ENCODE assay signal across 34 cellular contexts in the genomic region with DNA sequence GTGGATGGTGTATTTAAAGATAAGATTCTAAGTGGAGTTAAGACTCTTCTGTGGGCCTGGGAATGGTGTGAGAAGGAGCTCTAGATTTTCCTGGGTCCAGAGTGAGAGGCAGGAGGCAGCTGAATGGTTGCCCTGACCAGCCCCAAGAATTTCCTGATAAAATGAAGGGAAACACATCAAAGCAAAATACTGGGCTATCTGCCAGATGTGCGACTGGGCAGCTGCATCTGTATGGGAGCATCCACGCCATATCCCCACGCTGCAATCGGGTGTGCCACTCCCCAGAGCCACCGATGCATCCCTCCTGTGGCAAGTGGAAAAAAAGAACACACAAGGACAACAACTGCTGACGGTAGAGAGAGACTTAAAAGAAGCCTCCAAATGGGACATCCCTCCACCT.
"Had no signal": no experiment of that assay in that cellular context is flagged by ENCODE, and none has a peak within 500 bp of the region (broad histone marks: within the 10 kb centered on the region; RNA-seq: fewer than 3 reads in every experiment).

No MANE protein-coding gene starts in this region.

- H3K36me3 ChIP-seq: ascending aorta, cardiac muscle cell had no signal

- H3K4me1 Mint-ChIP-seq: activated B cell treated with CpG ODN at 0.5 μM for 24 hours; activated naive CD4-positive, alpha-beta T cell treated with anti-CD3 and anti-CD28 coated beads, Interleukin-2, amount 10 ng/mL, durations not matched to agents 7 days and 5 days; activated naive CD8-positive, alpha-beta T cell treated with anti-CD3 and anti-CD28 coated beads for 36 hours; central memory CD8-positive, alpha-beta T cell; T-cell had no signal

- ATAC-seq: activated T-cell treated with anti-CD3 and anti-CD28 coated beads, Interleukin-2, amount 50 U/mL, for 4 hours; Right ventricle myocardium inferior; T-cell; T-helper 17 cell had no signal

- H3K9me3 ChIP-seq: ascending aorta had no signal

- H3K9me3 Mint-ChIP-seq: activated CD4-positive, alpha-beta memory T cell treated with anti-CD3 and anti-CD28 coated beads for 36 hours; activated naive CD4-positive, alpha-beta T cell treated with anti-CD3 and anti-CD28 coated beads, Interleukin-2, amount 10 ng/mL, durations not matched to agents 7 days and 5 days; activated T-cell treated with anti-CD3 and anti-CD28 coated beads, Interleukin-2, amount 50 U/mL, for 4 hours; activated T-helper 1 cell treated with anti-CD3 and anti-CD28 coated beads, Interleukin-12 subunit alpha, Interleukin-12 subunit beta, Interleukin-2, Interleukin-4 antibody, amounts not matched to agents 30 ng/mL and 10 ng/mL and 1 ng/mL, durations not matched to agents 14 hours and 24 hours and 36 hours; central memory CD8-positive, alpha-beta T cell; T-cell had no signal

- H3K27ac ChIP-seq: ascending aorta, cardiac muscle cell, PC-9, RWPE1, VCaP had no signal

- H3K4me3 Mint-ChIP-seq: activated B cell treated with CpG ODN at 0.5 μM for 24 hours; activated CD4-positive, alpha-beta memory T cell treated with anti-CD3 and anti-CD28 coated beads for 36 hours; activated naive CD4-positive, alpha-beta T cell treated with anti-CD3 and anti-CD28 coated beads, Interleukin-2, amount 10 ng/mL, durations not matched to agents 7 days and 5 days; activated naive CD8-positive, alpha-beta T cell treated with anti-CD3 and anti-CD28 coated beads for 36 hours; activated T-cell treated with anti-CD3 and anti-CD28 coated beads, Interleukin-2, amount 50 U/mL, for 4 hours; activated T-helper 1 cell treated with anti-CD3 and anti-CD28 coated beads, Interleukin-12 subunit alpha, Interleukin-12 subunit beta, Interleukin-2, Interleukin-4 antibody, amounts not matched to agents 30 ng/mL and 10 ng/mL and 1 ng/mL, durations not matched to agents 14 hours and 24 hours and 36 hours; central memory CD8-positive, alpha-beta T cell; T-cell; T-helper 17 cell had no signal

- DNase-seq: activated B cell treated with CpG ODN at 0.5 μM for 24 hours; activated CD4-positive, alpha-beta memory T cell treated with anti-CD3 and anti-CD28 coated beads for 36 hours; activated CD4-positive, alpha-beta T cell treated with anti-CD3 and anti-CD28 coated beads for 4 hours; activated CD4-positive, alpha-beta T cell treated with anti-CD3 and anti-CD28 coated beads, Interleukin-2, amount 50 U/mL, for 1 hour; activated CD4-positive, CD25-positive, alpha-beta regulatory T cell treated with anti-CD3 and anti-CD28 coated beads, Interleukin-2, amount 50 U/mL, for 72 hours; activated CD8-positive, alpha-beta memory T cell treated with anti-CD3 and anti-CD28 coated beads, Interleukin-2, amount 50 U/mL, for 4 hours; activated gamma-delta T cell treated with Interleukin-2 at 50 U/mL for 16 hours; activated naive CD4-positive, alpha-beta T cell treated with anti-CD3 and anti-CD28 coated beads, Interleukin-2, amount 10 ng/mL, durations not matched to agents 7 days and 5 days; activated naive CD8-positive, alpha-beta T cell treated with anti-CD3 and anti-CD28 coated beads for 36 hours; activated T-cell treated with anti-CD3 and anti-CD28 coated beads for 4 hours; activated T-cell treated with anti-CD3 and anti-CD28 coated beads, Interleukin-2, amount 50 U/mL, for 4 hours; amygdala; Kasumi-1; KG1; MM.1S; MV-4-11; NCI-H1092; NCI-H1436 treated with DMSO at 0.1 percent for 48 hours; NCI-H1694 treated with DMSO at 0.1 percent for 48 hours; NCI-H2029; NCI-H345; NCI-H524 treated with DMSO at 0.1 percent for 48 hours; PC-9; SIG-M5; T-cell; T-helper 17 cell; T-helper 9 cell had no signal

- H3K4me3 ChIP-seq: ascending aorta, cardiac muscle cell, PC-9 had no signal

- H3K4me1 ChIP-seq: ascending aorta had no signal

- H2AFZ ChIP-seq: PC-9 had no signal

- H3K4me2 ChIP-seq: PC-9 had no signal

- H3K27me3 ChIP-seq: ascending aorta had no signal

- H3K27ac Mint-ChIP-seq: activated B cell treated with CpG ODN at 0.5 μM for 24 hours; activated CD4-positive, alpha-beta memory T cell treated with anti-CD3 and anti-CD28 coated beads for 36 hours; activated naive CD4-positive, alpha-beta T cell treated with anti-CD3 and anti-CD28 coated beads, Interleukin-2, amount 10 ng/mL, durations not matched to agents 7 days and 5 days; activated naive CD8-positive, alpha-beta T cell treated with anti-CD3 and anti-CD28 coated beads for 36 hours; activated T-helper 1 cell treated with anti-CD3 and anti-CD28 coated beads, Interleukin-12 subunit alpha, Interleukin-12 subunit beta, Interleukin-2, Interleukin-4 antibody, amounts not matched to agents 30 ng/mL and 10 ng/mL and 1 ng/mL, durations not matched to agents 14 hours and 24 hours and 36 hours; T-cell; T-helper 17 cell had no signal

- H3K27me3 Mint-ChIP-seq: activated B cell treated with CpG ODN at 0.5 μM for 24 hours; activated CD4-positive, alpha-beta memory T cell treated with anti-CD3 and anti-CD28 coated beads for 36 hours; activated naive CD4-positive, alpha-beta T cell treated with anti-CD3 and anti-CD28 coated beads, Interleukin-2, amount 10 ng/mL, durations not matched to agents 7 days and 5 days; activated naive CD8-positive, alpha-beta T cell treated with anti-CD3 and anti-CD28 coated beads for 36 hours; central memory CD8-positive, alpha-beta T cell; T-cell; T-helper 17 cell had no signal
